26 cellular contexts compared by ENCODE assay signal in the genomic region with DNA sequence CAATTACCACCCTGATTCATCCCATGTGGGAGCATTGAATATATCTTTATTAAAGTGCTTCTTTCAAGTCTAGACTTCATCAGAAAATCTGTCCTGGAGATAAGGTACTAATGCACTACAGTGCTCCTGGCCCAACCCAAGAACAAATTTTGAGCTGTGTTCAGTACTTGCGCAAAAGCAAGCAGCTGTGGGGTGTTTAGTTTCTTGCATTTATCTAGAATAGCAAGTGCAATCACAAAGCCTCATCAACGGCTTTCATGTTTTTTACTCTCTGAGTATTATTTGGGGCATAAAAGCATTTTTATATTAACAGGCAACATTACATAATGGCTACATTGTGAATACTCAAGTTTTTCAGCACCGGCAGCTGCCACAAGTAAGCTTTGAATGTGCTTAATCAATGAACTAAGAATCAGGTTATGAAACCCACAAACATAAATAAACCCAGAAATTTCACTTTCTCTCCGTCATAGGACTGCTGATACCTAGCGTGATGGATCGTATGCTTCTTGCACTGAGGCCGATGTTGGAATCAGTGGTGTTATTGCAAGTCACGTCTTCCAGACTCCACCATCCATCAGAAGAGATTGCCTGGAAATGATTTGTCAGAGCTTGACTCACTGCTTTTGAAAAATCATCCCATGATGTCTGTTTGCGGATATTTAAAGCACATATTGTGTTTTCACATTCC.
DNase-seq lines count a peak whose midpoint lies in the region; ATAC-seq and TF ChIP-seq lines count a peak whose summit lies in the region.
"Had no signal": no experiment of that assay in that cellular context is flagged by ENCODE, and none has a peak within 500 bp of the region (broad histone marks: within the 10 kb centered on the region; RNA-seq: fewer than 3 reads in every experiment).

No MANE protein-coding gene starts in this region.

- in situ Hi-C loops in astrocyte of the spinal cord (cut with HindIII; ENCODE audit: low sequenced_read_pairs): no loop called here

- H3K36me3 ChIP-seq in cardiac muscle cell: peaks cover 34% of the 10 kb centered on the region
- H3K36me3 ChIP-seq: BLaER1 treated with 17β-estradiol and CSF1 and Interleukin-3, amounts not matched to agents 10 nM and 100 nM; MG63; upper lobe of right lung had no signal

- no peak for ATAC-seq in left ventricle myocardium superior
- ATAC-seq in CD4-positive, alpha-beta T cell (ENCODE audit: poor library complexity): no peak
- no peak for ATAC-seq in stimulated activated memory B cell treated with anti-CD40 and anti-IgM and Interleukin-4, amounts not matched to agents 10 μg/mL and 1 μg/mL and 100 μg/mL, for 72 hours
- ATAC-seq in GM18907 (IDR thresholded peaks at IDR 0.05; ENCODE audit: unreplicated experiment): no peak
- ATAC-seq: left cardiac atrium; naive thymus-derived CD4-positive, alpha-beta T cell; stimulated activated naive CD8-positive, alpha-beta T cell treated with anti-CD3 and anti-CD28 coated beads, Interleukin-15, amount 100 ng/mL, for 72 hours; upper lobe of right lung had no signal

- H3K4me1 Mint-ChIP-seq in CD4-positive, alpha-beta T cell (ENCODE audit: low read depth): no peaks in the 10 kb centered on the region
- no peaks in the 10 kb centered on the region for H3K4me1 Mint-ChIP-seq in stimulated activated memory B cell treated with anti-CD40 and anti-IgM and Interleukin-4, amounts not matched to agents 10 μg/mL and 1 μg/mL and 100 μg/mL, for 72 hours
- H3K4me1 Mint-ChIP-seq: naive thymus-derived CD4-positive, alpha-beta T cell; stimulated activated naive CD8-positive, alpha-beta T cell treated with anti-CD3 and anti-CD28 coated beads, Interleukin-15, amount 100 ng/mL, for 72 hours had no signal

- no peaks in the 10 kb centered on the region for H3K9me3 ChIP-seq in cardiac muscle cell (ENCODE audit: low read depth)
- no peaks in the 10 kb centered on the region for H3K9me3 ChIP-seq in CD4-positive, alpha-beta T cell (ENCODE audit: control insufficient read depth, low read length)
- H3K9me3 ChIP-seq: BLaER1 treated with 17β-estradiol and CSF1 and Interleukin-3, amounts not matched to agents 10 nM and 100 nM; MG63; upper lobe of right lung had no signal

- H3K9me3 Mint-ChIP-seq in CD4-positive, alpha-beta T cell: peaks cover 3% of the 10 kb centered on the region
- no peaks in the 10 kb centered on the region for H3K9me3 Mint-ChIP-seq in stimulated activated memory B cell treated with anti-CD40 and anti-IgM and Interleukin-4, amounts not matched to agents 10 μg/mL and 1 μg/mL and 100 μg/mL, for 72 hours
- H3K9me3 Mint-ChIP-seq: activated naive CD4-positive, alpha-beta T cell treated with anti-CD3 and anti-CD28 coated beads for 36 hours had no signal

- peaks cover 6% of the 10 kb centered on the region for H3K4me1 ChIP-seq in cardiac muscle cell (ENCODE audit: low read depth)
- H3K4me1 ChIP-seq: upper lobe of right lung had no signal

- POLR2A ChIA-PET in CD4-positive, alpha-beta T cell (lab: Charles Lee): no interaction called here

- intact Hi-C loops in left ventricle myocardium superior (cut with micrococcal nuclease): no loop called here
- intact Hi-C loops in CD4-positive, alpha-beta T cell (cut with DNase I, micrococcal nuclease): no loop called here

- H3K4me3 Mint-ChIP-seq in CD4-positive, alpha-beta T cell: no peak overlapping the region
- H3K4me3 Mint-ChIP-seq in stimulated activated memory B cell treated with anti-CD40 and anti-IgM and Interleukin-4, amounts not matched to agents 10 μg/mL and 1 μg/mL and 100 μg/mL, for 72 hours: no peak overlapping the region
- H3K4me3 Mint-ChIP-seq: activated naive CD4-positive, alpha-beta T cell treated with anti-CD3 and anti-CD28 coated beads for 36 hours; naive thymus-derived CD4-positive, alpha-beta T cell; stimulated activated naive CD8-positive, alpha-beta T cell treated with anti-CD3 and anti-CD28 coated beads, Interleukin-15, amount 100 ng/mL, for 72 hours had no signal

- no peak overlapping the region for H3K4me3 ChIP-seq in cardiac muscle cell
- H3K4me3 ChIP-seq in astrocyte of the spinal cord (ENCODE audit: low read depth, low read length): no peak overlapping the region
- H3K4me3 ChIP-seq: BLaER1 treated with 17β-estradiol and CSF1 and Interleukin-3, amounts not matched to agents 10 nM and 100 nM; MG63; upper lobe of right lung had no signal

- no peak overlapping the region for H3K27ac Mint-ChIP-seq in CD4-positive, alpha-beta T cell
- no peak overlapping the region for H3K27ac Mint-ChIP-seq in stimulated activated memory B cell treated with anti-CD40 and anti-IgM and Interleukin-4, amounts not matched to agents 10 μg/mL and 1 μg/mL and 100 μg/mL, for 72 hours
- H3K27ac Mint-ChIP-seq: activated naive CD4-positive, alpha-beta T cell treated with anti-CD3 and anti-CD28 coated beads for 36 hours; naive thymus-derived CD4-positive, alpha-beta T cell; stimulated activated naive CD8-positive, alpha-beta T cell treated with anti-CD3 and anti-CD28 coated beads, Interleukin-15, amount 100 ng/mL, for 72 hours had no signal

- no peaks in the 10 kb centered on the region for H3K36me3 Mint-ChIP-seq in CD4-positive, alpha-beta T cell (ENCODE audit: low read depth)
- no peaks in the 10 kb centered on the region for H3K36me3 Mint-ChIP-seq in stimulated activated memory B cell treated with anti-CD40 and anti-IgM and Interleukin-4, amounts not matched to agents 10 μg/mL and 1 μg/mL and 100 μg/mL, for 72 hours
- H3K36me3 Mint-ChIP-seq: naive thymus-derived CD4-positive, alpha-beta T cell had no signal

- no peak for DNase-seq in cardiac muscle cell (ENCODE audit: low read depth in 1 of 2, low spot score in 1 of 2)
- no peak for DNase-seq in left ventricle myocardium superior
- peak; percentile 10 for DNase-seq in astrocyte of the spinal cord (ENCODE audit: low read depth, low spot score)
- DNase-seq in foreskin melanocyte: peak; percentile 68
- no peak for DNase-seq in CD4-positive, alpha-beta T cell
- DNase-seq: 8988T; activated naive CD4-positive, alpha-beta T cell treated with anti-CD3 and anti-CD28 coated beads for 36 hours; activated T-cell treated with anti-CD3 and anti-CD28 coated beads, Interleukin-2, amount 50 U/mL, for 1 hour; Calu3; cerebellar nuclear complex; glutamatergic neuron; left cardiac atrium; mesendoderm; MG63; naive thymus-derived CD4-positive, alpha-beta T cell; NCI-H1436; occipital lobe; retina; SHP77; stimulated activated CD4-positive, alpha-beta T cell treated with anti-CD3 and anti-CD28 coated beads, Interleukin-4, amount 100 ng/mL, for 4 hours; stimulated activated naive CD8-positive, alpha-beta T cell treated with anti-CD3 and anti-CD28 coated beads, Interleukin-15, amount 100 ng/mL, for 72 hours; upper lobe of right lung had no signal

- H3K27me3 ChIP-seq in cardiac muscle cell: no peaks in the 10 kb centered on the region
- H3K27me3 ChIP-seq in CD4-positive, alpha-beta T cell (ENCODE audit: control insufficient read depth, insufficient read depth, low read length): no peaks in the 10 kb centered on the region
- H3K27me3 ChIP-seq: BLaER1 treated with 17β-estradiol and CSF1 and Interleukin-3, amounts not matched to agents 10 nM and 100 nM; MG63; upper lobe of right lung had no signal

- H3K27me3 Mint-ChIP-seq in CD4-positive, alpha-beta T cell: peaks cover 5% of the 10 kb centered on the region
- peaks cover 9% of the 10 kb centered on the region for H3K27me3 Mint-ChIP-seq in stimulated activated memory B cell treated with anti-CD40 and anti-IgM and Interleukin-4, amounts not matched to agents 10 μg/mL and 1 μg/mL and 100 μg/mL, for 72 hours

- H3K27ac ChIP-seq in cardiac muscle cell (peak overlapping the region; percentile 40), temporal lobe (ENCODE audit: low read depth, low read length) (peak overlapping the region; percentile 85)
- H3K27ac ChIP-seq in CD4-positive, alpha-beta T cell (ENCODE audit: low read depth, low read length): no peak overlapping the region
- H3K27ac ChIP-seq: BLaER1 treated with 17β-estradiol and CSF1 and Interleukin-3, amounts not matched to agents 10 nM and 100 nM; upper lobe of right lung had no signal

- CTCF ChIA-PET in CD4-positive, alpha-beta T cell (lab: Charles Lee): no interaction called here

- TF ChIP-seq CTCF in cardiac muscle cell (IDR thresholded peaks at IDR 0.05; ENCODE audit: low read depth, low read length): no peak
- no peak for TF ChIP-seq CTCF in astrocyte of the spinal cord (IDR thresholded peaks at IDR 0.05; ENCODE audit: low read depth, low read length)
- no peak for TF ChIP-seq CTCF in CD4-positive, alpha-beta T cell (IDR thresholded peaks at IDR 0.05)

Comparison
In these comparisons a context has a peak if more than half of its experiments do, and no peak if none do; other contexts are left out.
1. DNase-seq: peak in astrocyte of the spinal cord (single experiment) and foreskin melanocyte (single experiment); none in cardiac muscle cell (0 of 2), left ventricle myocardium superior (single experiment) and CD4-positive, alpha-beta T cell (0 of 10).